In the genomic region with DNA sequence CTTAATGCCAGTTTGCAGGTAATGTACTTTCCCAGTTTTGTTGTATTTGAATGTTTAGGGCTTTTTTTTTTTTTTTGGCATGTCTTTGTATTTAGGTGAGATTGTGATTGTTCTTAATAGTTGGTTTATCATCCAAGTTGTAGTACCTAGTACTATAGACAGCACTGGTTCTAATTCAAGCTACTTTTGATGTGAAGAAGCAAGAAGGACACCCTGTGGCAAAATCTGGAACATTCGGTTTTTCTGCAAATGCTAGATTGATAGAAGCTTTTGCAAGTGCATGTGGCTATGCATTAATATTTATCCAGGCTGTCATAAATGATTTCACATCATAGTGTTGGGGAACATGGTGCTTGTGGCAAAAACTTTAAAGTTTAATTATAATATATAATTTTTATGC, we compare ENCODE assay signal across 8 cellular contexts.
A peak's percentile ranks its signal among the peaks of the same experiment; 100 is the strongest.
DNase-seq lines count a peak whose midpoint lies in the region; ATAC-seq and TF ChIP-seq lines count a peak whose summit lies in the region.

No MANE protein-coding gene starts in this region.

- H3K4me3 Mint-ChIP-seq in type B pancreatic cell: no peak overlapping the region

- H3K36me3 ChIP-seq in cardiac muscle cell: no peaks in the 10 kb centered on the region

- H3K27ac ChIP-seq in cardiac muscle cell: no peak overlapping the region

- H3K27me3 ChIP-seq in cardiac muscle cell: no peaks in the 10 kb centered on the region

- peaks cover 5% of the 10 kb centered on the region for H3K9me3 Mint-ChIP-seq in type B pancreatic cell
- no peaks in the 10 kb centered on the region for H3K9me3 Mint-ChIP-seq in activated naive CD4-positive, alpha-beta T cell treated with anti-CD3 and anti-CD28 coated beads, Interleukin-2, amount 50 U/mL, for 72 hours

- H3K36me3 Mint-ChIP-seq in type B pancreatic cell: peaks cover 8% of the 10 kb centered on the region
- H3K36me3 Mint-ChIP-seq in activated naive CD4-positive, alpha-beta T cell treated with anti-CD3 and anti-CD28 coated beads, Interleukin-2, amount 50 U/mL, for 72 hours: no peaks in the 10 kb centered on the region

- H3K27ac Mint-ChIP-seq in type B pancreatic cell: no peak overlapping the region
- no peak overlapping the region for H3K27ac Mint-ChIP-seq in activated naive CD4-positive, alpha-beta T cell treated with anti-CD3 and anti-CD28 coated beads, Interleukin-2, amount 50 U/mL, for 72 hours

- DNase-seq in cardiac muscle cell (ENCODE audit: low read depth in 1 of 2, low spot score in 1 of 2) (peak; percentile 54 to 61), left cardiac atrium (no peak), NCI-H524 (lab: John Stamatoyannopoulos, UW) (peak; percentile 31 to 63), epithelial cell of proximal tubule (ENCODE audit: low read depth) (peak; percentile 7), type B pancreatic cell (ENCODE audit: extremely low spot score, unreplicated experiment) (no peak), mesenteric fat pad (ENCODE audit: low spot score) (no peak)
- no peak for DNase-seq in activated naive CD4-positive, alpha-beta T cell treated with anti-CD3 and anti-CD28 coated beads, Interleukin-2, amount 50 U/mL, for 72 hours (ENCODE audit: low spot score in 2 of 2)

- peaks cover 41% of the 10 kb centered on the region for H3K4me1 ChIP-seq in cardiac muscle cell (ENCODE audit: low read depth)

- ATAC-seq in left cardiac atrium (no peak), GM21717 (IDR thresholded peaks at IDR 0.05; ENCODE audit: unreplicated experiment) (no peak)
- ATAC-seq in activated naive CD4-positive, alpha-beta T cell treated with anti-CD3 and anti-CD28 coated beads, Interleukin-2, amount 50 U/mL, for 72 hours: no peak

- no peak overlapping the region for H3K4me3 ChIP-seq in cardiac muscle cell
- H3K4me3 ChIP-seq in epithelial cell of proximal tubule (ENCODE audit: low read depth, low read length): no peak overlapping the region

- intact Hi-C loops in left cardiac atrium (cut with DNase I): loop anchor here in 1 of 2 donors (10.0 kb wide), 1 partner anchor 579 kb away; no protein-coding TSS in a partner anchor

- TF ChIP-seq CTCF in cardiac muscle cell (IDR thresholded peaks at IDR 0.05; ENCODE audit: low read depth, low read length): peak; percentile 47
- TF ChIP-seq CTCF in epithelial cell of proximal tubule (conservative IDR thresholded peaks at IDR 0.05; ENCODE audit: low read depth, low read length): peak; percentile 60
- TF ChIP-seq CTCF in type B pancreatic cell (conservative IDR thresholded peaks at IDR 0.05): peak; percentile 71

- peaks cover 15% of the 10 kb centered on the region for H3K4me1 Mint-ChIP-seq in type B pancreatic cell (ENCODE audit: unreplicated experiment)

- no peaks in the 10 kb centered on the region for H3K9me3 ChIP-seq in cardiac muscle cell (ENCODE audit: low read depth)

- H3K27me3 Mint-ChIP-seq in type B pancreatic cell: peaks cover 2% of the 10 kb centered on the region

Comparison
In these comparisons a context has a peak if more than half of its experiments do, and no peak if none do; other contexts are left out.
1. DNase-seq: peak in cardiac muscle cell (2 of 2), NCI-H524 (2 of 2) and epithelial cell of proximal tubule (single experiment); none in left cardiac atrium (single experiment), type B pancreatic cell (single experiment), mesenteric fat pad (single experiment) and activated naive CD4-positive, alpha-beta T cell treated with anti-CD3 and anti-CD28 coated beads, Interleukin-2, amount 50 U/mL, for 72 hours (0 of 2).
2. Peak in every context shown above with its lines, with median percentiles within 50 percentile points of each other: CTCF ChIP-seq.